Comparison of ENCODE assay signal across 9 cellular contexts in genomic region chr14:50520947-50521815, GRCh38. TPM values are rescaled to one million over a fixed set of nuclear protein-coding genes. Genes with fewer than 3 reads are reported as not detected.
DNase-seq lines count a peak whose midpoint lies in the region; ATAC-seq and TF ChIP-seq lines count a peak whose summit lies in the region.
"Had no signal": no experiment of that assay in that cellular context is flagged by ENCODE, and none has a peak within 500 bp of the region (broad histone marks: within the 10 kb centered on the region; RNA-seq: fewer than 3 reads in every experiment).

No MANE protein-coding gene starts in this region.

- H3K9me3 ChIP-seq in MG63 (no peaks in the 10 kb centered on the region), adipocyte (ENCODE audit: control insufficient read depth, low read length) (no peaks in the 10 kb centered on the region), left lung (no peaks in the 10 kb centered on the region)
- H3K9me3 ChIP-seq: neutrophil had no signal

- H3K27ac ChIP-seq in left lung (peak overlapping the region; percentile 10 to 30), temporal lobe (ENCODE audit: low read depth, low read length) (peak overlapping the region; percentile 46)
- H3K27ac ChIP-seq: neutrophil had no signal

- intact Hi-C loops in left lung (cut with DNase I), result no loop called here

- H3K4me3 ChIP-seq in MG63 (no peak overlapping the region), adipocyte (ENCODE audit: low read length) (peak overlapping the region; percentile 56), left lung (no peak overlapping the region)

- peaks cover 3% of the 10 kb centered on the region for H3K36me3 ChIP-seq in MG63
- H3K36me3 ChIP-seq in adipocyte (ENCODE audit: control insufficient read depth, insufficient read depth, low read length, severe bottlenecking), result no peaks in the 10 kb centered on the region
- no peaks in the 10 kb centered on the region for H3K36me3 ChIP-seq in left lung
- H3K36me3 ChIP-seq: neutrophil had no signal

- DNase-seq in EH (ENCODE audit: low read depth) (peak; percentile 88), MG63 (peak; percentile 66), adipocyte (ENCODE audit: low read depth) (peak; percentile 75), left lung (no peak), D341Med (ENCODE audit: low spot score) (no peak), SKM-1 treated with dmso at 0.1 percent for 144 hours (lab: John Stamatoyannopoulos, UW; ENCODE audit: unreplicated experiment) (no peak)

- peaks cover 9% of the 10 kb centered on the region for H3K4me1 ChIP-seq in adipocyte (ENCODE audit: control insufficient read depth, insufficient read depth, low read length)
- H3K4me1 ChIP-seq in left lung, result peaks cover 3 to 41% of the 10 kb centered on the region in 2 donors

- no peak for TF ChIP-seq CTCF in left lung (IDR thresholded peaks at IDR 0.05)

- no peaks in the 10 kb centered on the region for H3K27me3 ChIP-seq in MG63
- H3K27me3 ChIP-seq in adipocyte (replicated peaks; ENCODE audit: control insufficient read depth, insufficient read depth, low read length), result no peaks in the 10 kb centered on the region
- H3K27me3 ChIP-seq in left lung, result no peaks in the 10 kb centered on the region
- H3K27me3 ChIP-seq: neutrophil had no signal

- no peak overlapping the region for H3K9ac ChIP-seq in adipocyte (ENCODE audit: low read length)

- peak; percentile 54 for ATAC-seq in GM21737 (IDR thresholded peaks at IDR 0.05; ENCODE audit: unreplicated experiment)
- peak; percentile 78 for ATAC-seq in left lung

RNA-seq across cellular contexts. Expression of gene MAP4K5, which starts 11.2 kb away (rescaled TPM):
- 26.3 and 120 TPM in 2 replicates for total RNA-seq in MG63 (2014; rRNA removed; shearing (Covaris generic); ENCODE audit: low replicate concordance)
- 10 to 100 TPM; 46.4 to 47.9 TPM for total RNA-seq in left lung
- 76.7 TPM for total RNA-seq in temporal lobe

RNA-seq across cellular contexts. Expression of gene ATL1, which starts 38.8 kb away (rescaled TPM):
- total RNA-seq in MG63 (2014; rRNA removed; shearing (Covaris generic); ENCODE audit: low replicate concordance), result 0.10 TPM in 1 of 2 replicates, not detected in the other
- total RNA-seq in left lung (1 to 10 TPM; 5.4 to 7.4 TPM), temporal lobe (70.6 TPM)

Comparison
In these comparisons a context has a peak if more than half of its experiments do, and no peak if none do; other contexts are left out.
1. DNase-seq: peak in EH (single experiment), MG63 (single experiment) and adipocyte (single experiment); none in left lung (0 of 2), D341Med (single experiment) and SKM-1 treated with dmso at 0.1 percent for 144 hours (single experiment).